17 cellular contexts compared by ENCODE assay signal in the genomic region with DNA sequence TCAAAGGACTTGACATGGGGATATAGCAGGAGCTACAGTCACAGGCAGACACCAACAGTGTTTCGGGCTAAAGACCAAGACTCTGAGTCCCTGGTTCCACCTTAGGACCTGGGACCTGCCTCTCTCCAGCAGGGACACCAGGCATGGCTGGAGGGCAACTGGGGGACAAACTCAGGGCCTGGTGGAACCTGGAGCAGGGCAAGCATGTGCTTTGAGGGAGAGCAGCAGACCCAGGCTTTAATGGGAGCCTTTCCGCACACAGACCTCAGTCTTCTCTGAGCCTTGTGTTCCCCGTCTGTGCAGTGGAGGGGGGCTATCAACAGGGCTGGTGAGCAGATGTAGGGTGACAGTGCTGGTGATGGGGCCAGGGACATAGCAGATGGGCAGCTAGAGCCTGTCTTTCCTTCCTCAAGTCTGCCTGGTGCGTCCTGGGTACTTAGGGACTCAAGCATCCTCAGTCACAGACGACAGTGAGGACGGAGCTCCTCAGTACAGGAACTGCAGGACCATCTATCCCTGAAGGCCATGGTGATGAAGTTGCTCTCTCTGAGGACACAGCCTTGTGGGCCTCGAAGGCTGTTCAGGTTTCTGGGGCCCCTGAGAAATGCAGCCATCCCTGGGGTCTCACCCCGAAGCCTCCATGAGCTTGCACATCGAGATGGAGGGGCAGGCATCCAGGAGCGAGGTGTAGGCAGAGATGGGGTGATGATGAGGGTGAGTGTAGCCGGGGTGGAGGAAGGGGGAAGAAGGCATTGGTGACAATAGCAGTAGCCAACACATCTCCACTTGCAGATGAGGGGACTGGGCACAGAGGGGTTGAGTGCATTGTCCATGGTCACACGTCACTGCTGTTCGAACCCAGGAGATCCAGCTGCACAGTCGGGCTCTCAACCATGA.
"Had no signal": no experiment of that assay in that cellular context is flagged by ENCODE, and none has a peak within 500 bp of the region (broad histone marks: within the 10 kb centered on the region; RNA-seq: fewer than 3 reads in every experiment).

No MANE protein-coding gene starts in this region.

- H3K27ac ChIP-seq: cardiac muscle cell, parathyroid adenoma, suprapubic skin had no signal

- ATAC-seq: left ventricle myocardium superior, mucosa of descending colon had no signal

- H3K9me3 ChIP-seq: mucosa of descending colon, suprapubic skin had no signal

- H3K4me3 ChIP-seq: cardiac muscle cell, mucosa of descending colon, suprapubic skin had no signal

- H3K4me1 ChIP-seq: parathyroid adenoma, suprapubic skin had no signal

- H3K79me2 ChIP-seq: parathyroid adenoma had no signal

- DNase-seq: activated CD4-positive, alpha-beta T cell treated with anti-CD3 and anti-CD28 coated beads, Interleukin-2, amount 10 ng/mL, durations not matched to agents 24 days and 14 days; activated naive CD4-positive, alpha-beta T cell; activated naive CD8-positive, alpha-beta T cell treated with anti-CD3 and anti-CD28 coated beads for 36 hours; amniotic stem cell; foreskin fibroblast; glutamatergic neuron; left ventricle myocardium superior; mucosa of descending colon; naive B cell; stimulated activated CD4-positive, alpha-beta T cell treated with anti-CD3 and anti-CD28 coated beads, Interleukin-2, amount 100 ng/mL, for 24 hours; stimulated activated naive CD4-positive, alpha-beta T cell treated with Interleukin-2 at 50 U/mL for 16 hours; T-helper 1 cell; T1000; trophoblast cell had no signal

- H2AFZ ChIP-seq: parathyroid adenoma had no signal

- H3K36me3 ChIP-seq: cardiac muscle cell, suprapubic skin had no signal

- H3K9ac ChIP-seq: parathyroid adenoma had no signal

- H3K27me3 ChIP-seq: cardiac muscle cell had no signal
